ENCODE assay signal across 8 cellular contexts in genomic region chr19:13155472-13156284, GRCh38. TPM values are rescaled to one million over a fixed set of nuclear protein-coding genes. Genes with fewer than 3 reads are reported as not detected.
A peak's percentile ranks its signal among the peaks of the same experiment; 100 is the strongest.
DNase-seq lines count a peak whose midpoint lies in the region; ATAC-seq and TF ChIP-seq lines count a peak whose summit lies in the region.

No MANE protein-coding gene starts in this region.

- H3K4me1 Mint-ChIP-seq in CD4-positive, alpha-beta T cell (ENCODE audit: low read depth) = peaks cover 46% of the 10 kb centered on the region
- peaks cover 42% of the 10 kb centered on the region for H3K4me1 Mint-ChIP-seq in HFFc6 (ENCODE audit: low read depth)
- peaks cover 11% of the 10 kb centered on the region for H3K4me1 Mint-ChIP-seq in nephron

- H3K4me1 ChIP-seq in Peyer's patch (peaks cover 0 to 26% (median 11%) of the 10 kb centered on the region in 4 donors), upper lobe of left lung (peaks cover 12 to 32% (median 20%) of the 10 kb centered on the region in 4 donors)

- intact Hi-C loops in CD4-positive, alpha-beta T cell (cut with DNase I, micrococcal nuclease) = loop anchor here in 1 of 2 experiments (2.0 to 10.0 kb wide), 3 partner anchors 17 to 689 kb away; no protein-coding TSS in a partner anchor

- CTCF ChIA-PET in CD4-positive, alpha-beta T cell (lab: Charles Lee) = interaction anchor here (0.7 to 2.0 kb wide), 11 partner anchors 9 to 107 kb away, joined by 3 to 27 read pairs (median 4); partner anchors contain the start of gene NACC1

- peaks cover 53% of the 10 kb centered on the region for H3K36me3 Mint-ChIP-seq in CD4-positive, alpha-beta T cell (ENCODE audit: low read depth)
- H3K36me3 Mint-ChIP-seq in HFFc6 (ENCODE audit: low read depth) = peaks cover 35% of the 10 kb centered on the region
- peaks cover 11% of the 10 kb centered on the region for H3K36me3 Mint-ChIP-seq in nephron (ENCODE audit: low read depth)

- H3K9me3 ChIP-seq in CD4-positive, alpha-beta T cell (ENCODE audit: control insufficient read depth, low read length) = no peaks in the 10 kb centered on the region
- H3K9me3 ChIP-seq in Peyer's patch (no peaks in the 10 kb centered on the region), upper lobe of left lung (no peaks in the 10 kb centered on the region)

- no peaks in the 10 kb centered on the region for H3K9me3 Mint-ChIP-seq in CD4-positive, alpha-beta T cell
- H3K9me3 Mint-ChIP-seq in HFFc6 (peaks cover 15% of the 10 kb centered on the region), nephron (no peaks in the 10 kb centered on the region)

- peak overlapping the region; percentile 99 for H3K4me3 Mint-ChIP-seq in CD4-positive, alpha-beta T cell
- H3K4me3 Mint-ChIP-seq in HFFc6 (peak overlapping the region; percentile 99), nephron (peak overlapping the region; percentile 95 to 100 (median 100))

- ATAC-seq in CD4-positive, alpha-beta T cell (ENCODE audit: poor library complexity) = peak; percentile 18
- ATAC-seq in upper lobe of left lung (ENCODE audit: low FRiP score in 2 of 2) = peak in 1 of 2 donors; percentile 47
- no peak for ATAC-seq in HG03460 (IDR thresholded peaks at IDR 0.05; ENCODE audit: unreplicated experiment)

- peak in 1 of 4 donors; percentile 10 for TF ChIP-seq EP300 in upper lobe of left lung (IDR thresholded peaks at IDR 0.05)

- TF ChIP-seq CTCF in CD4-positive, alpha-beta T cell (IDR thresholded peaks at IDR 0.05) = no peak
- TF ChIP-seq CTCF in HFFc6 (IDR thresholded peaks at IDR 0.05) (no peak), Peyer's patch (IDR thresholded peaks at IDR 0.05) (no peak), fibroblast of pulmonary artery (IDR thresholded peaks at IDR 0.05; ENCODE audit: low read length, missing control alignments) (no peak), nephron (IDR thresholded peaks at IDR 0.05; ENCODE audit: unreplicated experiment in 3 of 3) (no peak), upper lobe of left lung (IDR thresholded peaks at IDR 0.05) (peak in 1 of 6 experiments; percentile 1)

- peak in 1 of 2 donors; percentile 6 for TF ChIP-seq POLR2A in Peyer's patch (IDR thresholded peaks at IDR 0.05)
- TF ChIP-seq POLR2A in upper lobe of left lung (IDR thresholded peaks at IDR 0.05) = peak in 2 of 4 donors; percentile 44 to 53

- no peaks in the 10 kb centered on the region for H3K27me3 ChIP-seq in CD4-positive, alpha-beta T cell (ENCODE audit: control insufficient read depth, insufficient read depth, low read length)
- H3K27me3 ChIP-seq in Peyer's patch = no peaks in the 10 kb centered on the region
- no peaks in the 10 kb centered on the region for H3K27me3 ChIP-seq in upper lobe of left lung

- peak overlapping the region; percentile 97 for H3K27ac ChIP-seq in CD4-positive, alpha-beta T cell (ENCODE audit: low read depth, low read length)
- H3K27ac ChIP-seq in Peyer's patch = peak overlapping the region; percentile 94 to 99 (median 98)
- peak overlapping the region; percentile 98 to 100 (median 99) for H3K27ac ChIP-seq in upper lobe of left lung

- H3K36me3 ChIP-seq in Peyer's patch (no peaks in the 10 kb centered on the region), upper lobe of left lung (peaks cover 0 to 10% (median 0%) of the 10 kb centered on the region in 4 donors)

- H3K27me3 Mint-ChIP-seq in CD4-positive, alpha-beta T cell = peaks cover 8% of the 10 kb centered on the region
- peaks cover 51% of the 10 kb centered on the region for H3K27me3 Mint-ChIP-seq in HFFc6 (ENCODE audit: insufficient read depth)
- peaks cover 5% of the 10 kb centered on the region for H3K27me3 Mint-ChIP-seq in nephron (ENCODE audit: low read depth)

- H3K4me3 ChIP-seq in Peyer's patch (peak overlapping the region; percentile 72 to 93 (median 88)), fibroblast of pulmonary artery (replicated peaks; ENCODE audit: low read depth, low read length) (peak overlapping the region; percentile 65), upper lobe of left lung (peak overlapping the region; percentile 79 to 99 (median 92))

- POLR2A ChIA-PET in CD4-positive, alpha-beta T cell (lab: Charles Lee) = interaction anchor here (0.8 to 6.8 kb wide), 21 partner anchors 10 to 681 kb away, joined by 3 to 487 read pairs (median 5); partner anchors contain the start of genes GCDH, JUNB and NACC1

- DNase-seq in CD4-positive, alpha-beta T cell = peak; percentile 43 to 75 (median 68)
- peak; percentile 71 for DNase-seq in HFFc6
- DNase-seq in Peyer's patch = peak; percentile 85 to 92 (median 88)
- peak; percentile 64 for DNase-seq in activated T-helper 9 cell treated with anti-CD3 and anti-CD28 coated beads, Interleukin-2, amount 50 U/mL, for 16 hours (ENCODE audit: low read depth)
- peak; percentile 90 for DNase-seq in fibroblast of pulmonary artery (ENCODE audit: low read depth)
- DNase-seq in upper lobe of left lung = peak; percentile 87 to 95

- 1 to 4% methylated on average over 22 to 55 of the region's 55 CpGs for WGBS in upper lobe of left lung, 2 donors

- peak overlapping the region; percentile 98 for H3K27ac Mint-ChIP-seq in CD4-positive, alpha-beta T cell
- H3K27ac Mint-ChIP-seq in HFFc6 (peak overlapping the region; percentile 99), nephron (peak overlapping the region; percentile 94 to 98 (median 95))

RNA-seq across cellular contexts. Expression of gene IER2, which starts 5.5 kb away (rescaled TPM):
- total RNA-seq in CD4-positive, alpha-beta T cell = 100 to 1,000 TPM; 254 to 255 TPM
- 10 to 100 TPM; 68.9 to 91.2 (median 87.7) TPM for total RNA-seq in HFFc6 (2021; fragmentation: NEBNext Ultra II Directional; extraction: Animal tissue kit (Norgen Biotek cat#: 25700))
- total RNA-seq in Peyer's patch (100 to 1,000 TPM in 1 of 4 donors, 10 to 100 TPM in 3; 72.2 to 229 (median 85.6) TPM), upper lobe of left lung (100 to 1,000 TPM in 4 of 6 donors, 10 to 100 TPM in 2; 94.3 to 246 (median 129) TPM)

RNA-seq across cellular contexts. Expression of gene STX10, which starts 5.5 kb away (rescaled TPM):
- 10 to 100 TPM; 40.9 to 43.9 TPM for total RNA-seq in CD4-positive, alpha-beta T cell
- total RNA-seq in HFFc6 (2021; fragmentation: NEBNext Ultra II Directional; extraction: Animal tissue kit (Norgen Biotek cat#: 25700)) = 10 to 100 TPM; 48.5 to 63.4 (median 54.0) TPM
- total RNA-seq in Peyer's patch (100 to 1,000 TPM in 2 of 4 donors, 10 to 100 TPM in 2; 78.1 to 199 (median 107) TPM), upper lobe of left lung (100 to 1,000 TPM in 4 of 6 donors, 10 to 100 TPM in 2; 80.0 to 348 (median 107) TPM)

RNA-seq across cellular contexts. Expression of gene NACC1, which starts 37.6 kb away (rescaled TPM):
- total RNA-seq in CD4-positive, alpha-beta T cell = 10 to 100 TPM; 13.0 to 13.5 TPM
- 100 to 1,000 TPM; 126 to 146 (median 139) TPM for total RNA-seq in HFFc6 (2021; fragmentation: NEBNext Ultra II Directional; extraction: Animal tissue kit (Norgen Biotek cat#: 25700))
- total RNA-seq in Peyer's patch (10 to 100 TPM; 21.5 to 48.0 (median 37.1) TPM), upper lobe of left lung (10 to 100 TPM; 22.0 to 96.1 (median 55.7) TPM)

RNA-seq across cellular contexts. Expression of gene TRMT1, which starts 39.1 kb away (rescaled TPM):
- total RNA-seq in CD4-positive, alpha-beta T cell = 10 to 100 TPM; 60.5 to 63.4 TPM
- total RNA-seq in HFFc6 (2021; fragmentation: NEBNext Ultra II Directional; extraction: Animal tissue kit (Norgen Biotek cat#: 25700)) = 10 to 100 TPM; 36.3 to 49.9 (median 39.6) TPM
- total RNA-seq in Peyer's patch (10 to 100 TPM; 27.1 to 71.8 (median 28.3) TPM), upper lobe of left lung (10 to 100 TPM; 27.2 to 92.2 (median 33.1) TPM)

RNA-seq across cellular contexts. Expression of gene LYL1, which starts 53.0 kb away (rescaled TPM):
- total RNA-seq in CD4-positive, alpha-beta T cell = 1 to 10 TPM; 1.9 to 2.1 TPM
- total RNA-seq in HFFc6 (2021; fragmentation: NEBNext Ultra II Directional; extraction: Animal tissue kit (Norgen Biotek cat#: 25700)) = 1 to 10 TPM; 1.5 to 5.1 (median 4.2) TPM
- 10 to 100 TPM in 1 of 4 donors, 1 to 10 TPM in 3; 1.2 to 21.5 (median 4.9) TPM for total RNA-seq in Peyer's patch
- total RNA-seq in upper lobe of left lung = 10 to 100 TPM; 22.6 to 55.5 (median 31.4) TPM
